In the genomic region with DNA sequence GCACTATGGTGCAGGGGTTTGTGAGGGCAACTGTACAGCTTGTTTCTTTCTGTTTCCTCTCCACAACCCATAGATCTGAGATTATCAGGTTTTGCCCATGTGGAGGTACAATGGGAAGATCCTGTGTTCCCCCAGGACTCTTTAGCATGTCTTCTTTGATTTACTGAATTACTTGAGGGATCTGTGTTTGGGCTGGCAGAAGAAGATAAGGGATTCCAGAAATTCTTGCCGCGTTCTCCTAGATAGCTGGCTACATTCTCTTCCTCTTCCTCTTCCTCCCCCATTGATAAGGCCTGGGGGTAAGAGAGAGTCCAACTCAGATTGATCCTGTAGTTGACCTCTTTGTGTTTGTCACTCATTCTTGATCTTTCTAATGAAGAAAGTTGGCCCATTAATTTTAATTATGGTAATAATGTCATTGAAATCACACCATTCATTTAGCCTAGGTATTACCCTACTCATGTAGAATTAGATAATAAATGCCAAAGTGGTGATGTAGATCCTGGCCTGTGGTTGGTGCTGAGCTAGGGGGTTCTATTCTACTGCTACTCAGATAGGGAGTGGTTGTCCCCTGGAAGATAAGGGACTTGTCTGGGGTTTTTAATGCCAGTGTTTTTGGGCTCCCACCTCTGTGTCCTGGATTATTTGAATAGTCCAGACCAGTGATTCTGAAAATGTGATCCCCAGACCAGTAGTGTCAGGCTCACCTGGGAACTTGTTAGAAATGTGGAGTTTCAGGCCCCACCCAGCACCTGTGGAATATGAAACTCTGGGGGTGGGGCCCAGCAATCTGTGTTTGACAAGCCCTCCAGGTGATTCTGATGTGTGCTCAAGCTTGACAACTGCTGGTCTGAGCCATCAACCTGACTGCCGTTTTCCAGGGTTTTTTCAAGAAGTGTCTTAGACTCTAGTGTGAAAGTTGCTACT, we compare ENCODE assay signal across 1 cellular context.
TF ChIP-seq lines count a peak whose summit lies in the region.

No MANE protein-coding gene starts in this region.

TF ChIP-seq in WTC11, 78 proteins besides CTCF, POLR2A, EP300 and RAD21 (continued from another document):
- TF ChIP-seq, protein P1, sequence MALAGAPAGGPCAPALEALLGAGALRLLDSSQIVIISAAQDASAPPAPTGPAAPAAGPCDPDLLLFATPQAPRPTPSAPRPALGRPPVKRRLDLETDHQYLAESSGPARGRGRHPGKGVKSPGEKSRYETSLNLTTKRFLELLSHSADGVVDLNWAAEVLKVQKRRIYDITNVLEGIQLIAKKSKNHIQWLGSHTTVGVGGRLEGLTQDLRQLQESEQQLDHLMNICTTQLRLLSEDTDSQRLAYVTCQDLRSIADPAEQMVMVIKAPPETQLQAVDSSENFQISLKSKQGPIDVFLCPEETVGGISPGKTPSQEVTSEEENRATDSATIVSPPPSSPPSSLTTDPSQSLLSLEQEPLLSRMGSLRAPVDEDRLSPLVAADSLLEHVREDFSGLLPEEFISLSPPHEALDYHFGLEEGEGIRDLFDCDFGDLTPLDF (CRISPR knock-in tag; IDR thresholded peaks at IDR 0.05): no peak
- TF ChIP-seq, protein P2, sequence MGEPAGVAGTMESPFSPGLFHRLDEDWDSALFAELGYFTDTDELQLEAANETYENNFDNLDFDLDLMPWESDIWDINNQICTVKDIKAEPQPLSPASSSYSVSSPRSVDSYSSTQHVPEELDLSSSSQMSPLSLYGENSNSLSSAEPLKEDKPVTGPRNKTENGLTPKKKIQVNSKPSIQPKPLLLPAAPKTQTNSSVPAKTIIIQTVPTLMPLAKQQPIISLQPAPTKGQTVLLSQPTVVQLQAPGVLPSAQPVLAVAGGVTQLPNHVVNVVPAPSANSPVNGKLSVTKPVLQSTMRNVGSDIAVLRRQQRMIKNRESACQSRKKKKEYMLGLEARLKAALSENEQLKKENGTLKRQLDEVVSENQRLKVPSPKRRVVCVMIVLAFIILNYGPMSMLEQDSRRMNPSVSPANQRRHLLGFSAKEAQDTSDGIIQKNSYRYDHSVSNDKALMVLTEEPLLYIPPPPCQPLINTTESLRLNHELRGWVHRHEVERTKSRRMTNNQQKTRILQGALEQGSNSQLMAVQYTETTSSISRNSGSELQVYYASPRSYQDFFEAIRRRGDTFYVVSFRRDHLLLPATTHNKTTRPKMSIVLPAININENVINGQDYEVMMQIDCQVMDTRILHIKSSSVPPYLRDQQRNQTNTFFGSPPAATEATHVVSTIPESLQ (CRISPR knock-in tag; IDR thresholded peaks at IDR 0.05): no peak
- TF ChIP-seq TCF7 (CRISPR knock-in tag; IDR thresholded peaks at IDR 0.05; ENCODE audit: low read depth) (no peak), ZNF219 (CRISPR knock-in tag; IDR thresholded peaks at IDR 0.05; ENCODE audit: borderline replicate concordance) (no peak), ZNF416 (CRISPR knock-in tag; IDR thresholded peaks at IDR 0.05) (no peak), ZBTB21 (CRISPR knock-in tag; IDR thresholded peaks at IDR 0.05; ENCODE audit: borderline replicate concordance) (no peak), FOXK1 (CRISPR knock-in tag; IDR thresholded peaks at IDR 0.05) (no peak), ZNF232 (CRISPR knock-in tag; IDR thresholded peaks at IDR 0.05) (no peak)
- TF ChIP-seq, protein P3, sequence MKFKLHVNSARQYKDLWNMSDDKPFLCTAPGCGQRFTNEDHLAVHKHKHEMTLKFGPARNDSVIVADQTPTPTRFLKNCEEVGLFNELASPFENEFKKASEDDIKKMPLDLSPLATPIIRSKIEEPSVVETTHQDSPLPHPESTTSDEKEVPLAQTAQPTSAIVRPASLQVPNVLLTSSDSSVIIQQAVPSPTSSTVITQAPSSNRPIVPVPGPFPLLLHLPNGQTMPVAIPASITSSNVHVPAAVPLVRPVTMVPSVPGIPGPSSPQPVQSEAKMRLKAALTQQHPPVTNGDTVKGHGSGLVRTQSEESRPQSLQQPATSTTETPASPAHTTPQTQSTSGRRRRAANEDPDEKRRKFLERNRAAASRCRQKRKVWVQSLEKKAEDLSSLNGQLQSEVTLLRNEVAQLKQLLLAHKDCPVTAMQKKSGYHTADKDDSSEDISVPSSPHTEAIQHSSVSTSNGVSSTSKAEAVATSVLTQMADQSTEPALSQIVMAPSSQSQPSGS (CRISPR knock-in tag; IDR thresholded peaks at IDR 0.05; ENCODE audit: borderline replicate concordance, low read depth): no peak
